Comparison of ENCODE assay signal across 14 cellular contexts in the genomic region with DNA sequence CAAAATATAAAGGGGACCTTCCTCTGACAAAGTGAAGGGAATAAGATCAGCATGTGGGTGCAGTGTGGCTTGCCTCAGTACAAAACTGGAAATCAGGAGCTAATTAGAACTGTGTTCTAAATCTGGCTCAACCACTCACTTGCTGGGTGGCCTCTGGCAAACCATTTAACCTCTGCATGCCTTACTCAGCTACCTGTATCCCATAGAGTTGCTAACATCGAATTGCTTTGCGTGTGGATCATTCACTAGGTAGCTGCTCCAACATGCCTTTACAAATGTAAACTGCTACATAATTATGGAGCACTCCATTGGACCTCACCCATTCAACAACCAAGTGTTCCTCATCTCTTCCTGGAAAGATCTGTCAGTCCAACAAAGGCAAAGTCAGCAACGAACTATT.
"Had no signal": no experiment of that assay in that cellular context is flagged by ENCODE, and none has a peak within 500 bp of the region (broad histone marks: within the 10 kb centered on the region; RNA-seq: fewer than 3 reads in every experiment).

No MANE protein-coding gene starts in this region.

- H3K27me3 ChIP-seq: ascending aorta, transverse colon, vagina had no signal

- DNase-seq: activated CD4-positive, alpha-beta T cell treated with anti-CD3 and anti-CD28 coated beads, Interleukin-2, amount 50 U/mL, for 48 hours; activated naive CD4-positive, alpha-beta T cell treated with anti-CD3 and anti-CD28 coated beads, Interleukin-2, amount 10 ng/mL, durations not matched to agents 7 days and 5 days; head of caudate nucleus; mesendoderm; retina; stimulated activated CD4-positive, alpha-beta T cell treated with anti-CD3 and anti-CD28 coated beads, Interleukin-15, amount 100 ng/mL, for 24 hours; stimulated activated CD4-positive, alpha-beta T cell treated with anti-CD3 and anti-CD28 coated beads, Interleukin-4, amount 100 ng/mL, for 24 hours; stimulated activated naive CD4-positive, alpha-beta T cell treated with Interleukin-2 at 50 U/mL for 16 hours; transverse colon had no signal

- H3K4me3 ChIP-seq: ascending aorta, transverse colon, vagina had no signal

- H3K36me3 ChIP-seq: ascending aorta, transverse colon, vagina had no signal

- H3K4me1 ChIP-seq: ascending aorta, vagina had no signal

- H3K27ac ChIP-seq: ascending aorta, transverse colon, vagina had no signal

- FAIRE-seq: colon, endometrium, islet of Langerhans had no signal

- H3K9me3 ChIP-seq: ascending aorta, transverse colon, vagina had no signal
